Comparison of ENCODE assay signal across 1 cellular context in the genomic region with DNA sequence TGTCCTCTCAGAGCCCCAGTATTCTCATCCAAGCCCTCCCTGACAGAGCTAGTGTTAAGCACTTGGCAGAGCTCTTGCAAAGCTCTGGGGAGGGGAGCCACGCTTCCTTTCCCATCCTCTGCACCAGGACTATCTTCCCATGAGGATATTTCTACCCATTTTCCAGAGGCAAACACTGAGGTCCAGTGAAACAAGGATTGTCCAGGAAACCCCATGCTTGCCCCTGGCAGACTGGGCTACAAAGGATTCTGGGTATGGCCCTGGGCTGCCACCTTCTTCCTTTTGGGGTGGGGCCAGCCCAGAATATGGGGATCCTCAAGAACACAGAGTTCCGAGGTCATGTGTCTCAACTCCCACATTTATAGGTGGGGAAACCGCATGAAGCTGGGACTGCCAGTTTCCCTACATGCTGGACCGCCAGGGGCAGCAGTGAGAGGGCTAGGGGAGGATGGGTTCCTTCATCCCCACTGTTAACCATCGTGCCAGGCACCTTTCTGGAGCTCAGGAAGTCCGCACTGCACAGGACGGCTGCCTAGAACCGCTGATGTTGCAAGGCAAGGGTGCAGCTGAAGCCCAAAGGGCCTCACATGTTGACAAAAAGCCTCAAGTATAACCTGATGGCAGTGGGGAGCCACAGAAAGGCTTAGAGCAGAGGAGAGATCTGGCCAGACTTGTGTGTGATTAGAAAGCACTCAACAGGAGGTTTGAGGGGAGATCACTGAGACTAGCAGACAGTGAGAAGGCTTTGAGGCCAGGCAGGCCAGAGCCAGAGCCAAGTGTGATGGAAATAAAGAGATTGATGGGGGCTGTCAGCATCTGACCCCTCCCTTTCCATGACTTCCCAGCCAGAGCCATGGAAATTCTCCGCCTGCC.
TF ChIP-seq lines count a peak whose summit lies in the region.

No MANE protein-coding gene starts in this region.

TF ChIP-seq in A549, 52 proteins besides CTCF, POLR2A, EP300 and RAD21 (continued from another document):
- TF ChIP-seq EHMT2 (IDR thresholded peaks at IDR 0.05; ENCODE audit: low read depth), result no peak
